18 cellular contexts compared by ENCODE assay signal in genomic region chr5:138738399-138738798, GRCh38. TPM values are rescaled to one million over a fixed set of nuclear protein-coding genes. Genes with fewer than 3 reads are reported as not detected.
DNase-seq lines count a peak whose midpoint lies in the region; ATAC-seq and TF ChIP-seq lines count a peak whose summit lies in the region.
"Had no signal": no experiment of that assay in that cellular context is flagged by ENCODE, and none has a peak within 500 bp of the region (broad histone marks: within the 10 kb centered on the region; RNA-seq: fewer than 3 reads in every experiment).

No MANE protein-coding gene starts in this region.

- no peak for TF ChIP-seq CTCF in mesothelial cell of epicardium (IDR thresholded peaks at IDR 0.05; ENCODE audit: unreplicated experiment)

- peak; percentile 39 to 85 for ATAC-seq in activated naive CD4-positive, alpha-beta T cell treated with anti-CD3 and anti-CD28 coated beads, Interleukin-2, amount 50 U/mL, for 72 hours
- ATAC-seq: PC-3 had no signal

- intact Hi-C loops in activated naive CD4-positive, alpha-beta T cell treated with anti-CD3 and anti-CD28 coated beads for 36 hours (cut with micrococcal nuclease), result loop anchor here (1.0 kb wide), 1 partner anchor 84 kb away; no protein-coding TSS in a partner anchor
- intact Hi-C loops in activated CD4-positive, alpha-beta memory T cell treated with anti-CD3 and anti-CD28 coated beads for 36 hours (cut with micrococcal nuclease), result loop anchor here (1.0 kb wide), 4 partner anchors 17 to 508 kb away; no protein-coding TSS in a partner anchor

- H3K4me1 Mint-ChIP-seq in activated naive CD4-positive, alpha-beta T cell treated with anti-CD3 and anti-CD28 coated beads for 36 hours (ENCODE audit: low read depth), result peaks cover 16% of the 10 kb centered on the region
- peaks cover 23% of the 10 kb centered on the region for H3K4me1 Mint-ChIP-seq in activated CD4-positive, alpha-beta memory T cell treated with anti-CD3 and anti-CD28 coated beads for 36 hours (ENCODE audit: low read depth)
- H3K4me1 Mint-ChIP-seq in mesothelial cell of epicardium, result peaks cover 23% of the 10 kb centered on the region
- peaks cover 44% of the 10 kb centered on the region for H3K4me1 Mint-ChIP-seq in stimulated activated naive CD8-positive, alpha-beta T cell treated with anti-CD3 and anti-CD28 coated beads, Interleukin-15, Interleukin-2, amounts not matched to agents 100 ng/mL and 50 ng/mL, for 24 hours (ENCODE audit: low read depth)

- H3K27me3 Mint-ChIP-seq in activated naive CD4-positive, alpha-beta T cell treated with anti-CD3 and anti-CD28 coated beads for 36 hours (ENCODE audit: low read depth), result peaks cover 17% of the 10 kb centered on the region
- peaks cover 2% of the 10 kb centered on the region for H3K27me3 Mint-ChIP-seq in activated CD4-positive, alpha-beta memory T cell treated with anti-CD3 and anti-CD28 coated beads for 36 hours
- H3K27me3 Mint-ChIP-seq in mesothelial cell of epicardium (ENCODE audit: low read depth), result no peaks in the 10 kb centered on the region
- peaks cover 23% of the 10 kb centered on the region for H3K27me3 Mint-ChIP-seq in stimulated activated naive CD8-positive, alpha-beta T cell treated with anti-CD3 and anti-CD28 coated beads, Interleukin-15, Interleukin-2, amounts not matched to agents 100 ng/mL and 50 ng/mL, for 24 hours
- H3K27me3 Mint-ChIP-seq: B cell had no signal

- no peaks in the 10 kb centered on the region for H3K36me3 Mint-ChIP-seq in activated naive CD4-positive, alpha-beta T cell treated with anti-CD3 and anti-CD28 coated beads, Interleukin-2, amount 50 U/mL, for 72 hours
- H3K36me3 Mint-ChIP-seq in activated naive CD4-positive, alpha-beta T cell treated with anti-CD3 and anti-CD28 coated beads for 36 hours (ENCODE audit: low read depth), result no peaks in the 10 kb centered on the region
- H3K36me3 Mint-ChIP-seq in activated CD4-positive, alpha-beta memory T cell treated with anti-CD3 and anti-CD28 coated beads for 36 hours, result no peaks in the 10 kb centered on the region
- H3K36me3 Mint-ChIP-seq in mesothelial cell of epicardium, result no peaks in the 10 kb centered on the region
- H3K36me3 Mint-ChIP-seq in stimulated activated naive CD8-positive, alpha-beta T cell treated with anti-CD3 and anti-CD28 coated beads, Interleukin-15, Interleukin-2, amounts not matched to agents 100 ng/mL and 50 ng/mL, for 24 hours (ENCODE audit: low read depth), result no peaks in the 10 kb centered on the region
- H3K36me3 Mint-ChIP-seq: CD4-positive, CD25-positive, alpha-beta regulatory T cell had no signal

- peak overlapping the region; percentile 72 to 91 for H3K27ac Mint-ChIP-seq in activated naive CD4-positive, alpha-beta T cell treated with anti-CD3 and anti-CD28 coated beads, Interleukin-2, amount 50 U/mL, for 72 hours
- no peak overlapping the region for H3K27ac Mint-ChIP-seq in activated naive CD4-positive, alpha-beta T cell treated with anti-CD3 and anti-CD28 coated beads for 36 hours
- H3K27ac Mint-ChIP-seq in activated CD4-positive, alpha-beta memory T cell treated with anti-CD3 and anti-CD28 coated beads for 36 hours, result peak overlapping the region; percentile 70
- peak overlapping the region; percentile 71 for H3K27ac Mint-ChIP-seq in mesothelial cell of epicardium
- H3K27ac Mint-ChIP-seq in stimulated activated naive CD8-positive, alpha-beta T cell treated with anti-CD3 and anti-CD28 coated beads, Interleukin-15, Interleukin-2, amounts not matched to agents 100 ng/mL and 50 ng/mL, for 24 hours, result peak overlapping the region; percentile 55
- H3K27ac Mint-ChIP-seq: B cell; CD4-positive, CD25-positive, alpha-beta regulatory T cell had no signal

- POLR2A ChIA-PET in activated CD4-positive, alpha-beta memory T cell treated with anti-CD3 and anti-CD28 coated beads for 36 hours (lab: Charles Lee), result interaction anchor here (1.0 kb wide), 1 partner anchor 15 kb away, joined by 4 read pairs; the partner anchor contains the start of gene CTNNA1

- no peaks in the 10 kb centered on the region for H3K9me3 Mint-ChIP-seq in activated naive CD4-positive, alpha-beta T cell treated with anti-CD3 and anti-CD28 coated beads, Interleukin-2, amount 50 U/mL, for 72 hours
- no peaks in the 10 kb centered on the region for H3K9me3 Mint-ChIP-seq in activated naive CD4-positive, alpha-beta T cell treated with anti-CD3 and anti-CD28 coated beads for 36 hours
- no peaks in the 10 kb centered on the region for H3K9me3 Mint-ChIP-seq in activated CD4-positive, alpha-beta memory T cell treated with anti-CD3 and anti-CD28 coated beads for 36 hours
- no peaks in the 10 kb centered on the region for H3K9me3 Mint-ChIP-seq in mesothelial cell of epicardium
- no peaks in the 10 kb centered on the region for H3K9me3 Mint-ChIP-seq in stimulated activated naive CD8-positive, alpha-beta T cell treated with anti-CD3 and anti-CD28 coated beads, Interleukin-15, Interleukin-2, amounts not matched to agents 100 ng/mL and 50 ng/mL, for 24 hours
- H3K9me3 Mint-ChIP-seq: CD4-positive, CD25-positive, alpha-beta regulatory T cell had no signal

- CTCF ChIA-PET in activated naive CD4-positive, alpha-beta T cell treated with anti-CD3 and anti-CD28 coated beads for 36 hours (lab: Charles Lee), result no interaction called here
- CTCF ChIA-PET in activated CD4-positive, alpha-beta memory T cell treated with anti-CD3 and anti-CD28 coated beads for 36 hours (lab: Charles Lee), result interaction anchor here (0.8 kb wide), 1 partner anchor 52 kb away, joined by 4 read pairs; no protein-coding TSS in a partner anchor

- DNase-seq in activated naive CD4-positive, alpha-beta T cell treated with anti-CD3 and anti-CD28 coated beads, Interleukin-2, amount 50 U/mL, for 72 hours (ENCODE audit: low spot score in 2 of 2), result no peak
- DNase-seq in activated naive CD4-positive, alpha-beta T cell treated with anti-CD3 and anti-CD28 coated beads for 36 hours, result no peak
- no peak for DNase-seq in activated CD4-positive, alpha-beta memory T cell treated with anti-CD3 and anti-CD28 coated beads for 36 hours
- DNase-seq in mesothelial cell of epicardium (ENCODE audit: low spot score in 2 of 2, unreplicated experiment in 2 of 2), result no peak
- no peak for DNase-seq in UCSD-AML1 (lab: John Stamatoyannopoulos, UW; ENCODE audit: unreplicated experiment)
- DNase-seq in NCI-H82 treated with DMSO at 0.1 percent for 48 hours (lab: John Stamatoyannopoulos, UW; ENCODE audit: unreplicated experiment), result no peak
- DNase-seq in T1000 (lab: John Stamatoyannopoulos, UW), result no peak
- DNase-seq: ACHN, Caco-2, EL, MV-4-11, NCI-H187 treated with DMSO at 0.1 percent for 48 hours, NCI-H2171, NCI-H446 treated with DMSO at 0.1 percent for 48 hours, PC-3 had no signal

- no peak overlapping the region for H3K4me3 Mint-ChIP-seq in activated naive CD4-positive, alpha-beta T cell treated with anti-CD3 and anti-CD28 coated beads for 36 hours
- H3K4me3 Mint-ChIP-seq in activated CD4-positive, alpha-beta memory T cell treated with anti-CD3 and anti-CD28 coated beads for 36 hours, result no peak overlapping the region
- no peak overlapping the region for H3K4me3 Mint-ChIP-seq in mesothelial cell of epicardium
- peak overlapping the region; percentile 23 for H3K4me3 Mint-ChIP-seq in stimulated activated naive CD8-positive, alpha-beta T cell treated with anti-CD3 and anti-CD28 coated beads, Interleukin-15, Interleukin-2, amounts not matched to agents 100 ng/mL and 50 ng/mL, for 24 hours
- H3K4me3 Mint-ChIP-seq: B cell had no signal

RNA-seq across cellular contexts. Expression of gene CTNNA1, which starts 14.8 kb away (rescaled TPM):
- 100 to 1,000 TPM in 1 of 2 donors, 10 to 100 TPM in 1; 89.2 to 224 TPM for total RNA-seq in activated naive CD4-positive, alpha-beta T cell treated with anti-CD3 and anti-CD28 coated beads, Interleukin-2, amount 50 U/mL, for 72 hours
- total RNA-seq in activated naive CD4-positive, alpha-beta T cell treated with anti-CD3 and anti-CD28 coated beads for 36 hours, result 10 to 100 TPM; 36.8 to 43.0 TPM
- 10 to 100 TPM; 82.8 to 89.5 TPM for total RNA-seq in activated CD4-positive, alpha-beta memory T cell treated with anti-CD3 and anti-CD28 coated beads for 36 hours
- total RNA-seq in mesothelial cell of epicardium, result 397 to 427 TPM (median 416 TPM) in 3 replicates
